In genomic region chr5:180798193-180798592, GRCh38 we compare ENCODE assay signal across 1 cellular context.
TF ChIP-seq lines count a peak whose summit lies in the region.

No MANE protein-coding gene starts in this region.

TF ChIP-seq in IMR-90, 13 proteins besides CTCF, POLR2A, EP300 and RAD21:
- TF ChIP-seq ELK1 (IDR thresholded peaks at IDR 0.05; ENCODE audit: borderline replicate concordance, low read depth, low read length), result no peak
- no peak for TF ChIP-seq BHLHE40 (IDR thresholded peaks at IDR 0.05; ENCODE audit: low read depth, low read length)
- no peak for TF ChIP-seq SMC3 (IDR thresholded peaks at IDR 0.05; ENCODE audit: low read depth, low read length)
- TF ChIP-seq RCOR1 (IDR thresholded peaks at IDR 0.05; ENCODE audit: insufficient replicate concordance, low read length), result no peak
- TF ChIP-seq CEBPB (IDR thresholded peaks at IDR 0.05; ENCODE audit: low read depth, low read length), result no peak
- no peak for TF ChIP-seq MAFK (IDR thresholded peaks at IDR 0.05; ENCODE audit: low read depth, low read length)
- no peak for TF ChIP-seq MAZ (IDR thresholded peaks at IDR 0.05; ENCODE audit: borderline replicate concordance, low read depth, low read length)
